In the genomic region with DNA sequence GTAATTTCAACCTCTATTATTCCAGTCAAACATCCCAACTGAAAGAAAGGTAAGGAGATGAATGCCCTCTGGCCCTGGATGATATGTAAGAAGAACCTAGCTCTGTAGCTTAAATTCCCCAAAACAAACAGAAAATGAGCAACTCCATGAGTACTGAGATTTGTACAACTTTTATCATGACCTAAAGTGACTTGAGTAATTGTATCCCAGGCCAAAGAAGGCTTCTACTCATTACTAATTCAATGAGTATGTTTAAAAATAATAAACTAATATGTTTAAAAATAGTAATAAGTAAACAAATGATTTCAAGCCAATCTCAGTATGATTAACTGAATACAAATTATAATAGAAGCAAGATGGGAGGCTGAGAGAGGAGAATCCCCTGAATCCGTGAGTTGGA, we compare ENCODE assay signal across 30 cellular contexts.
"Had no signal": no experiment of that assay in that cellular context is flagged by ENCODE, and none has a peak within 500 bp of the region (broad histone marks: within the 10 kb centered on the region; RNA-seq: fewer than 3 reads in every experiment).

No MANE protein-coding gene starts in this region.

- H3K4me2 ChIP-seq: PC-9 had no signal

- ATAC-seq: activated CD8-positive, alpha-beta memory T cell treated with anti-CD3 and anti-CD28 coated beads, Interleukin-2, amount 10 ng/mL, durations not matched to agents 7 days and 5 days; activated naive CD8-positive, alpha-beta T cell treated with anti-CD3 and anti-CD28 coated beads, Interleukin-2, amount 50 U/mL, for 24 hours had no signal

- H3K4me3 ChIP-seq: PC-9 had no signal

- H3K27ac ChIP-seq: brain microvascular endothelial cell, PC-9, WERI-Rb-1 had no signal

- H3K36me3 ChIP-seq: brain microvascular endothelial cell, WERI-Rb-1 had no signal

- H3K27me3 ChIP-seq: brain microvascular endothelial cell had no signal

- H2AFZ ChIP-seq: PC-9 had no signal

- DNase-seq: activated CD4-positive, alpha-beta memory T cell treated with anti-CD3 and anti-CD28 coated beads, Interleukin-2, amount 10 ng/mL, durations not matched to agents 7 days and 5 days; activated CD4-positive, alpha-beta T cell treated with anti-CD3 and anti-CD28 coated beads for 1 hour; activated CD4-positive, alpha-beta T cell treated with anti-CD3 and anti-CD28 coated beads for 48 hours; activated CD4-positive, CD25-positive, alpha-beta regulatory T cell; activated CD8-positive, alpha-beta memory T cell treated with anti-CD3 and anti-CD28 coated beads for 24 hours; activated CD8-positive, alpha-beta memory T cell treated with anti-CD3 and anti-CD28 coated beads, Interleukin-2, amount 10 ng/mL, durations not matched to agents 7 days and 5 days; activated CD8-positive, alpha-beta memory T cell treated with anti-CD3 and anti-CD28 coated beads, Interleukin-2, amount 50 U/mL, for 48 hours; activated effector memory CD4-positive, alpha-beta T cell treated with Interleukin-2 at 50 U/mL for 16 hours; activated naive CD4-positive, alpha-beta T cell treated with anti-CD3 and anti-CD28 coated beads, Interleukin-2, amount 10 ng/mL, durations not matched to agents 7 days and 5 days; activated naive CD8-positive, alpha-beta T cell treated with anti-CD3 and anti-CD28 coated beads, Interleukin-2, amount 50 U/mL, for 24 hours; activated T-cell treated with anti-CD3 and anti-CD28 coated beads, Interleukin-2, amount 50 U/mL, for 48 hours; anterior cingulate cortex; brain microvascular endothelial cell; central memory CD4-positive, alpha-beta T cell; NCI-H1092 treated with DMSO at 0.1 percent for 48 hours; NCI-H1417; NCI-H146; NCI-H187; NCI-H2029 treated with DMSO at 0.1 percent for 48 hours; NCI-H2107; NCI-H2171; NCI-H510A; NCI-H526; NCI-H748 treated with DMSO at 0.1 percent for 48 hours; NK-92 treated with Interleukin-12 subunit alpha and Interleukin-12 subunit beta, amount 100 ng/mL, for 24 hours; PC-9; Right ventricle myocardium superior; SW 1271; T1000; WERI-Rb-1 had no signal
